Comparison of ENCODE assay signal across 1 cellular context in the genomic region with DNA sequence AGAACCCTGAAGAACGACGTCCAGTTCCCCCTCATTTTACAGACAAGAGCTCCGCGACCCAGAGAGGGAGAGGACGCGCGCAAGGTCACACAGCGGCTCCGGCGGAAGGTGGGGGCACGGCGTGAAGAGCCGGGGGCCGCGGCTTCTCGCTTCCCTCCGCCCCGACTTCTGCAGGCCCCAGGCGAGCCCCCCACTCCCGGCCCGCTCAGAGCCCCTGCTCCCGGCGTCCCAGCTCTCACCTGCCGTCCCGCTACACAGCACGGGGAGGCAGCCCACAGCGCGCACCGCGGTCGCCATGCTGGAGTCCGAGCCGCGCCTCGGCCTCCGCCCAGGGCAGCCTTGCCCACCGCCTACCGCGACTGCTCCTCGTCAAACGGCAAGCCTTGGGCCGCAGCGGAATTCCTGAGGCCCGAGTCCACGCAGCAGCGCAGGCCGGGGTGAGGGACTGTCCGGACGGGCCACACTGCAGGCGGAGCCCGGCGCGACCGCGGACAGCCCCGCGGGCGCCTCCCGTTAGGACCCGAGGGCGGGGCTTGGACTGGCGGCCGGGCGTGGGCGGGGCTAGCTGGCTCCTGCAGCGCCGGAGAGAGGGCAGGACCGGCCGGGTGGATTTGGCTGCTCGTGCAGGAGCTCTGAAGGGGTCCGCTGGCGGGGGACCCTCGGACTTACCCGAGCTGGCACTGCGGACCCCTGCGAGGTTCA.
A peak's percentile ranks its signal among the peaks of the same experiment; 100 is the strongest.
TF ChIP-seq lines count a peak whose summit lies in the region.

A gene (minus strand): TSS at position 314 of the 702 bp plus-strand sequence. CDS start 17 bp downstream, at position 297.

TF ChIP-seq in HepG2, 621 proteins besides CTCF, POLR2A, EP300 and RAD21 (continued from another document and continues in another):
- TF ChIP-seq, protein P1, sequence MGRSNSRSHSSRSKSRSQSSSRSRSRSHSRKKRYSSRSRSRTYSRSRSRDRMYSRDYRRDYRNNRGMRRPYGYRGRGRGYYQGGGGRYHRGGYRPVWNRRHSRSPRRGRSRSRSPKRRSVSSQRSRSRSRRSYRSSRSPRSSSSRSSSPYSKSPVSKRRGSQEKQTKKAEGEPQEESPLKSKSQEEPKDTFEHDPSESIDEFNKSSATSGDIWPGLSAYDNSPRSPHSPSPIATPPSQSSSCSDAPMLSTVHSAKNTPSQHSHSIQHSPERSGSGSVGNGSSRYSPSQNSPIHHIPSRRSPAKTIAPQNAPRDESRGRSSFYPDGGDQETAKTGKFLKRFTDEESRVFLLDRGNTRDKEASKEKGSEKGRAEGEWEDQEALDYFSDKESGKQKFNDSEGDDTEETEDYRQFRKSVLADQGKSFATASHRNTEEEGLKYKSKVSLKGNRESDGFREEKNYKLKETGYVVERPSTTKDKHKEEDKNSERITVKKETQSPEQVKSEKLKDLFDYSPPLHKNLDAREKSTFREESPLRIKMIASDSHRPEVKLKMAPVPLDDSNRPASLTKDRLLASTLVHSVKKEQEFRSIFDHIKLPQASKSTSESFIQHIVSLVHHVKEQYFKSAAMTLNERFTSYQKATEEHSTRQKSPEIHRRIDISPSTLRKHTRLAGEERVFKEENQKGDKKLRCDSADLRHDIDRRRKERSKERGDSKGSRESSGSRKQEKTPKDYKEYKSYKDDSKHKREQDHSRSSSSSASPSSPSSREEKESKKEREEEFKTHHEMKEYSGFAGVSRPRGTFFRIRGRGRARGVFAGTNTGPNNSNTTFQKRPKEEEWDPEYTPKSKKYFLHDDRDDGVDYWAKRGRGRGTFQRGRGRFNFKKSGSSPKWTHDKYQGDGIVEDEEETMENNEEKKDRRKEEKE (IDR thresholded peaks at IDR 0.05) = no peak
- TF ChIP-seq ZNF232 (CRISPR knock-in tag; IDR thresholded peaks at IDR 0.05; ENCODE audit: borderline replicate concordance) = peak; percentile 89
- TF ChIP-seq SMAD9 (CRISPR knock-in tag; IDR thresholded peaks at IDR 0.05) = no peak
- TF ChIP-seq KDM1A (CRISPR knock-in tag; IDR thresholded peaks at IDR 0.05) = peak; percentile 90
- peak; percentile 43; the same call in 1 of the 2 replicates for TF ChIP-seq ZBTB8A (CRISPR knock-in tag; IDR thresholded peaks at IDR 0.05; ENCODE audit: borderline replicate concordance, low read depth)
- peak; percentile 88 for TF ChIP-seq BRD4 (CRISPR knock-in tag; IDR thresholded peaks at IDR 0.05)
- TF ChIP-seq TARDBP (CRISPR knock-in tag; IDR thresholded peaks at IDR 0.05) = peak; percentile 97
- TF ChIP-seq, protein P2, sequence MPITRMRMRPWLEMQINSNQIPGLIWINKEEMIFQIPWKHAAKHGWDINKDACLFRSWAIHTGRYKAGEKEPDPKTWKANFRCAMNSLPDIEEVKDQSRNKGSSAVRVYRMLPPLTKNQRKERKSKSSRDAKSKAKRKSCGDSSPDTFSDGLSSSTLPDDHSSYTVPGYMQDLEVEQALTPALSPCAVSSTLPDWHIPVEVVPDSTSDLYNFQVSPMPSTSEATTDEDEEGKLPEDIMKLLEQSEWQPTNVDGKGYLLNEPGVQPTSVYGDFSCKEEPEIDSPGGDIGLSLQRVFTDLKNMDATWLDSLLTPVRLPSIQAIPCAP (CRISPR knock-in tag; IDR thresholded peaks at IDR 0.05; ENCODE audit: low read depth) = 0 out of 2 replicates have a peak, but pooled peaks have one; percentile 88
- TF ChIP-seq ZSCAN29 (CRISPR knock-in tag; conservative IDR thresholded peaks at IDR 0.05) = peak; percentile 56; the same call in 1 of the 2 replicates
- TF ChIP-seq RFX5 (IDR thresholded peaks at IDR 0.05; ENCODE audit: low read depth, low read length) = no peak
- TF ChIP-seq, protein P3, sequence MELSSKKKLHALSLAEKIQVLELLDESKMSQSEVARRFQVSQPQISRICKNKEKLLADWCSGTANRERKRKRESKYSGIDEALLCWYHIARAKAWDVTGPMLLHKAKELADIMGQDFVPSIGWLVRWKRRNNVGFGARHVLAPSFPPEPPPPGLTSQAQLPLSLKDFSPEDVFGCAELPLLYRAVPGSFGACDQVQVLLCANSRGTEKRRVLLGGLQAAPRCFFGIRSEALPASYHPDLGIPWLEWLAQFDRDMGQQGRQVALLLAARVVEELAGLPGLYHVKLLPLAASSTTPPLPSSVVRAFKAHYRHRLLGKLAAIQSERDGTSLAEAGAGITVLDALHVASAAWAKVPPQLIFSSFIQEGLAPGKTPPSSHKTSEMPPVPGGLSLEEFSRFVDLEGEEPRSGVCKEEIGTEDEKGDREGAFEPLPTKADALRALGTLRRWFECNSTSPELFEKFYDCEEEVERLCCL (CRISPR knock-in tag; IDR thresholded peaks at IDR 0.05; ENCODE audit: borderline replicate concordance) = no peak; the same call in 1 of the 2 replicates
- TF ChIP-seq, protein P4, sequence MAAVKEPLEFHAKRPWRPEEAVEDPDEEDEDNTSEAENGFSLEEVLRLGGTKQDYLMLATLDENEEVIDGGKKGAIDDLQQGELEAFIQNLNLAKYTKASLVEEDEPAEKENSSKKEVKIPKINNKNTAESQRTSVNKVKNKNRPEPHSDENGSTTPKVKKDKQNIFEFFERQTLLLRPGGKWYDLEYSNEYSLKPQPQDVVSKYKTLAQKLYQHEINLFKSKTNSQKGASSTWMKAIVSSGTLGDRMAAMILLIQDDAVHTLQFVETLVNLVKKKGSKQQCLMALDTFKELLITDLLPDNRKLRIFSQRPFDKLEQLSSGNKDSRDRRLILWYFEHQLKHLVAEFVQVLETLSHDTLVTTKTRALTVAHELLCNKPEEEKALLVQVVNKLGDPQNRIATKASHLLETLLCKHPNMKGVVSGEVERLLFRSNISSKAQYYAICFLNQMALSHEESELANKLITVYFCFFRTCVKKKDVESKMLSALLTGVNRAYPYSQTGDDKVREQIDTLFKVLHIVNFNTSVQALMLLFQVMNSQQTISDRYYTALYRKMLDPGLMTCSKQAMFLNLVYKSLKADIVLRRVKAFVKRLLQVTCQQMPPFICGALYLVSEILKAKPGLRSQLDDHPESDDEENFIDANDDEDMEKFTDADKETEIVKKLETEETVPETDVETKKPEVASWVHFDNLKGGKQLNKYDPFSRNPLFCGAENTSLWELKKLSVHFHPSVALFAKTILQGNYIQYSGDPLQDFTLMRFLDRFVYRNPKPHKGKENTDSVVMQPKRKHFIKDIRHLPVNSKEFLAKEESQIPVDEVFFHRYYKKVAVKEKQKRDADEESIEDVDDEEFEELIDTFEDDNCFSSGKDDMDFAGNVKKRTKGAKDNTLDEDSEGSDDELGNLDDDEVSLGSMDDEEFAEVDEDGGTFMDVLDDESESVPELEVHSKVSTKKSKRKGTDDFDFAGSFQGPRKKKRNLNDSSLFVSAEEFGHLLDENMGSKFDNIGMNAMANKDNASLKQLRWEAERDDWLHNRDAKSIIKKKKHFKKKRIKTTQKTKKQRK (IDR thresholded peaks at IDR 0.05; ENCODE audit: low read length) = no peak
- no peak for TF ChIP-seq HDAC6 (IDR thresholded peaks at IDR 0.05; ENCODE audit: low read depth, low read length)
- no peak for TF ChIP-seq ZNF569 (CRISPR knock-in tag; IDR thresholded peaks at IDR 0.05; ENCODE audit: borderline replicate concordance)
- peak; percentile 65 for TF ChIP-seq SRSF1 (optimal IDR thresholded peaks at IDR 0.05; ENCODE audit: low read depth, low read length)
- TF ChIP-seq CBX1 (IDR thresholded peaks at IDR 0.05; ENCODE audit: low read depth) = peak; percentile 97
- peak; percentile 99 for TF ChIP-seq ZNF839 (CRISPR knock-in tag; IDR thresholded peaks at IDR 0.05; ENCODE audit: borderline replicate concordance)
- TF ChIP-seq, protein P5, sequence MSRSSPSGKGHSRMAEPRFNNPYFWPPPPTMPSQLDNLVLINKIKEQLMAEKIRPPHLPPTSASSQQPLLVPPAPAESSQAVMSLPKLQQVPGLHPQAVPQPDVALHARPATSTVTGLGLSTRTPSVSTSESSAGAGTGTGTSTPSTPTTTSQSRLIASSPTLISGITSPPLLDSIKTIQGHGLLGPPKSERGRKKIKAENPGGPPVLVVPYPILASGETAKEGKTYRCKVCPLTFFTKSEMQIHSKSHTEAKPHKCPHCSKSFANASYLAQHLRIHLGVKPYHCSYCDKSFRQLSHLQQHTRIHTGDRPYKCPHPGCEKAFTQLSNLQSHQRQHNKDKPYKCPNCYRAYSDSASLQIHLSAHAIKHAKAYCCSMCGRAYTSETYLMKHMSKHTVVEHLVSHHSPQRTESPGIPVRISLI (CRISPR knock-in tag; IDR thresholded peaks at IDR 0.05; ENCODE audit: borderline replicate concordance) = peak; percentile 71; the same call in 1 of the 2 replicates
- TF ChIP-seq REL (CRISPR knock-in tag; conservative IDR thresholded peaks at IDR 0.05) = peak; percentile 62; the same call in 1 of the 2 replicates
- TF ChIP-seq RFX3 (CRISPR knock-in tag; IDR thresholded peaks at IDR 0.05) = no peak
- TF ChIP-seq, protein P6, sequence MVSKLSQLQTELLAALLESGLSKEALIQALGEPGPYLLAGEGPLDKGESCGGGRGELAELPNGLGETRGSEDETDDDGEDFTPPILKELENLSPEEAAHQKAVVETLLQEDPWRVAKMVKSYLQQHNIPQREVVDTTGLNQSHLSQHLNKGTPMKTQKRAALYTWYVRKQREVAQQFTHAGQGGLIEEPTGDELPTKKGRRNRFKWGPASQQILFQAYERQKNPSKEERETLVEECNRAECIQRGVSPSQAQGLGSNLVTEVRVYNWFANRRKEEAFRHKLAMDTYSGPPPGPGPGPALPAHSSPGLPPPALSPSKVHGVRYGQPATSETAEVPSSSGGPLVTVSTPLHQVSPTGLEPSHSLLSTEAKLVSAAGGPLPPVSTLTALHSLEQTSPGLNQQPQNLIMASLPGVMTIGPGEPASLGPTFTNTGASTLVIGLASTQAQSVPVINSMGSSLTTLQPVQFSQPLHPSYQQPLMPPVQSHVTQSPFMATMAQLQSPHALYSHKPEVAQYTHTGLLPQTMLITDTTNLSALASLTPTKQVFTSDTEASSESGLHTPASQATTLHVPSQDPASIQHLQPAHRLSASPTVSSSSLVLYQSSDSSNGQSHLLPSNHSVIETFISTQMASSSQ (IDR thresholded peaks at IDR 0.05; ENCODE audit: low read depth) = no peak
- TF ChIP-seq, protein P6 (CRISPR knock-in tag; IDR thresholded peaks at IDR 0.05; ENCODE audit: borderline replicate concordance) = peak; percentile 83
- TF ChIP-seq, protein P7, sequence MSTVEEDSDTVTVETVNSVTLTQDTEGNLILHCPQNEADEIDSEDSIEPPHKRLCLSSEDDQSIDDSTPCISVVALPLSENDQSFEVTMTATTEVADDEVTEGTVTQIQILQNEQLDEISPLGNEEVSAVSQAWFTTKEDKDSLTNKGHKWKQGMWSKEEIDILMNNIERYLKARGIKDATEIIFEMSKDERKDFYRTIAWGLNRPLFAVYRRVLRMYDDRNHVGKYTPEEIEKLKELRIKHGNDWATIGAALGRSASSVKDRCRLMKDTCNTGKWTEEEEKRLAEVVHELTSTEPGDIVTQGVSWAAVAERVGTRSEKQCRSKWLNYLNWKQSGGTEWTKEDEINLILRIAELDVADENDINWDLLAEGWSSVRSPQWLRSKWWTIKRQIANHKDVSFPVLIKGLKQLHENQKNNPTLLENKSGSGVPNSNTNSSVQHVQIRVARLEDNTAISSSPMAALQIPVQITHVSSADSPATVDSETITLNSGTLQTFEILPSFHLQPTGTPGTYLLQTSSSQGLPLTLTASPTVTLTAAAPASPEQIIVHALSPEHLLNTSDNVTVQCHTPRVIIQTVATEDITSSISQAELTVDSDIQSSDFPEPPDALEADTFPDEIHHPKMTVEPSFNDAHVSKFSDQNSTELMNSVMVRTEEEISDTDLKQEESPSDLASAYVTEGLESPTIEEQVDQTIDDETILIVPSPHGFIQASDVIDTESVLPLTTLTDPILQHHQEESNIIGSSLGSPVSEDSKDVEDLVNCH (CRISPR knock-in tag; IDR thresholded peaks at IDR 0.05) = no peak
- TF ChIP-seq SP2 (CRISPR knock-in tag; IDR thresholded peaks at IDR 0.05) = no peak
- peak; percentile 97 for TF ChIP-seq HDAC1 (CRISPR knock-in tag; IDR thresholded peaks at IDR 0.05)
- TF ChIP-seq ZFY (CRISPR knock-in tag; IDR thresholded peaks at IDR 0.05) = peak; percentile 97
- TF ChIP-seq, protein P8, sequence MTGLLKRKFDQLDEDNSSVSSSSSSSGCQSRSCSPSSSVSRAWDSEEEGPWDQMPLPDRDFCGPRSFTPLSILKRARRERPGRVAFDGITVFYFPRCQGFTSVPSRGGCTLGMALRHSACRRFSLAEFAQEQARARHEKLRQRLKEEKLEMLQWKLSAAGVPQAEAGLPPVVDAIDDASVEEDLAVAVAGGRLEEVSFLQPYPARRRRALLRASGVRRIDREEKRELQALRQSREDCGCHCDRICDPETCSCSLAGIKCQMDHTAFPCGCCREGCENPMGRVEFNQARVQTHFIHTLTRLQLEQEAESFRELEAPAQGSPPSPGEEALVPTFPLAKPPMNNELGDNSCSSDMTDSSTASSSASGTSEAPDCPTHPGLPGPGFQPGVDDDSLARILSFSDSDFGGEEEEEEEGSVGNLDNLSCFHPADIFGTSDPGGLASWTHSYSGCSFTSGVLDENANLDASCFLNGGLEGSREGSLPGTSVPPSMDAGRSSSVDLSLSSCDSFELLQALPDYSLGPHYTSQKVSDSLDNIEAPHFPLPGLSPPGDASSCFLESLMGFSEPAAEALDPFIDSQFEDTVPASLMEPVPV (CRISPR knock-in tag; IDR thresholded peaks at IDR 0.05) = peak; percentile 98
- TF ChIP-seq RELA (CRISPR knock-in tag; IDR thresholded peaks at IDR 0.05) = no peak; the same call in 1 of the 2 replicates
- peak; percentile 57; the same call in 1 of the 2 replicates for TF ChIP-seq ISX (CRISPR knock-in tag; conservative IDR thresholded peaks at IDR 0.05)
- no peak for TF ChIP-seq FIP1L1 (IDR thresholded peaks at IDR 0.05; ENCODE audit: borderline replicate concordance, insufficient read depth, low read depth, low read length)
- TF ChIP-seq ZNF773 (CRISPR knock-in tag; IDR thresholded peaks at IDR 0.05; ENCODE audit: borderline replicate concordance) = peak; percentile 59; the same call in 1 of the 2 replicates
- peak; percentile 13; the same call in 1 of the 2 replicates for TF ChIP-seq FOSL1 (CRISPR knock-in tag; IDR thresholded peaks at IDR 0.05; ENCODE audit: borderline replicate concordance)
- no peak for TF ChIP-seq FOXK2 (IDR thresholded peaks at IDR 0.05)
- no peak for TF ChIP-seq KLF9 (CRISPR knock-in tag; IDR thresholded peaks at IDR 0.05; ENCODE audit: low read depth)
- no peak for TF ChIP-seq ZNF7 (CRISPR knock-in tag; IDR thresholded peaks at IDR 0.05)
- TF ChIP-seq ASH2L (IDR thresholded peaks at IDR 0.05; ENCODE audit: insufficient read length, low read depth, low read length) = peak; percentile 97
- no peak for TF ChIP-seq ZNF652 (CRISPR knock-in tag; IDR thresholded peaks at IDR 0.05; ENCODE audit: borderline replicate concordance, low read depth)
- peak; percentile 94 for TF ChIP-seq MEIS1 (CRISPR knock-in tag; IDR thresholded peaks at IDR 0.05; ENCODE audit: borderline replicate concordance)
